In the genomic region with DNA sequence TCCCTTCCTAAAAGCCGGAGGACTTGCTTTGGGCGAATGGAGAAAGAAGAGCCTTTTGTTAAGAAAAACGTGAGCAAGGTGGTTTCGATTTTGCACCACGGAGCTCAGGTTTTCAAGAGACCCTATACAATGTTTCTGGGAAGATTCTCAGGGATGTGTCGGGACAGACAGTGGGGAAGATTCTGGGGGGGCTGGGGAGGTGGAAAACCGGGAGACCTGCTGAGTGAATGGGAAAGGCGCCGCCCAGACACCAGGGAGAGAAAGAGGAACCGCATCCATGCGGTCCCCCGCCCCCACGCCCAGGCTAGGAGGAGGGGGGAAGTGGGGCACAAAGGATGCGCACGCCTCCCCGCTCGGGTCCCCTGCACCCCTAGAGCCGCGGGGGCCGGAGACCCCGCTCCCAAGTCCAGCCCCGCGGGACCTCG, we compare ENCODE assay signal across 8 cellular contexts. TPM values are rescaled to one million over a fixed set of nuclear protein-coding genes. Genes with fewer than 3 reads are reported as not detected.
DNase-seq lines count a peak whose midpoint lies in the region; ATAC-seq and TF ChIP-seq lines count a peak whose summit lies in the region.

No MANE protein-coding gene starts in this region.

- no peak for TF ChIP-seq POLR2A in ovary (IDR thresholded peaks at IDR 0.05)

- intact Hi-C loops in PC-9 (cut with micrococcal nuclease; ENCODE audit: unreplicated experiment) (loop anchor here (2.0 kb wide), 1 partner anchor 67 kb away; no protein-coding TSS in a partner anchor), ovary (cut with DNase I) (loop anchor here in 3 of 4 donors (2.0 to 10.0 kb wide), 4 partner anchors 36 to 57 kb away; no protein-coding TSS in a partner anchor)

- 0 to 1% (median 0%) methylated on average over 18 to 24 of the region's 24 CpGs for WGBS in ovary, 3 donors
- under 1% methylated on average over 24 of the region's 24 CpGs for WGBS in urinary bladder

- H3K9me2 ChIP-seq in PC-9 (ENCODE audit: insufficient read depth), result no peaks in the 10 kb centered on the region

- DNase-seq in AG10803 (ENCODE audit: low read depth) (no peak), PC-9 (peak in 1 of 2 experiments; percentile 42), glutamatergic neuron (no peak), ovary (peak; percentile 66 to 79 (median 75))
- peak; percentile 28 to 40 (median 36) for DNase-seq in activated naive CD4-positive, alpha-beta T cell (lab: John Stamatoyannopoulos, UW)

- H3K79me2 ChIP-seq in PC-9 (ENCODE audit: low read depth), result peaks cover 57% of the 10 kb centered on the region

- peak overlapping the region; percentile 89 for H3K4me2 ChIP-seq in PC-9

- peaks cover 18% of the 10 kb centered on the region for H3K4me1 Mint-ChIP-seq in glutamatergic neuron (ENCODE audit: low read depth, unreplicated experiment)

- H3K4me3 Mint-ChIP-seq in glutamatergic neuron (ENCODE audit: unreplicated experiment), result peak overlapping the region; percentile 98

- H3F3A ChIP-seq in PC-9 (ENCODE audit: insufficient read depth, low read depth), result peaks cover 18% of the 10 kb centered on the region

- H3K27ac ChIP-seq in PC-9 (peak overlapping the region; percentile 80), ovary (peak overlapping the region; percentile 95 to 97), urinary bladder (ENCODE audit: low read depth) (peak overlapping the region; percentile 98)

- H3K4me3 ChIP-seq in AG10803 (ENCODE audit: low read length) (peak overlapping the region; percentile 91), PC-9 (peak overlapping the region; percentile 73), ovary (peak overlapping the region; percentile 99), urinary bladder (ENCODE audit: low read depth, low read length) (peak overlapping the region; percentile 97)

- TF ChIP-seq CTCF in AG10803 (conservative IDR thresholded peaks at IDR 0.05; ENCODE audit: low read length) (no peak), PC-9 (conservative IDR thresholded peaks at IDR 0.05) (no peak), glutamatergic neuron (IDR thresholded peaks at IDR 0.05; ENCODE audit: partially characterized antibody, unreplicated experiment) (no peak), ovary (IDR thresholded peaks at IDR 0.05) (no peak)

- peaks cover 49% of the 10 kb centered on the region for H4K20me1 ChIP-seq in PC-9 (ENCODE audit: insufficient read depth)

- H2AFZ ChIP-seq in PC-9, result no peak overlapping the region

- H3K9me3 ChIP-seq in PC-9 (ENCODE audit: insufficient read depth, low read depth) (no peaks in the 10 kb centered on the region), ovary (no peaks in the 10 kb centered on the region)

- no TSS peak for BruUV-seq in PC-9 (replicated peaks; lab: Mats Ljungman, UMichigan)

- POLR2A ChIA-PET in PC-9 (lab: Charles Lee; ENCODE audit: unreplicated experiment), result interaction anchor here (0.5 to 1.2 kb wide), 4 partner anchors 24 to 63 kb away, joined by 3 to 15 read pairs (median 10); no protein-coding TSS in a partner anchor

- peaks cover 22% of the 10 kb centered on the region for H3K9me3 Mint-ChIP-seq in glutamatergic neuron (ENCODE audit: unreplicated experiment)

- peaks cover 17% of the 10 kb centered on the region for H3K27me3 Mint-ChIP-seq in glutamatergic neuron (ENCODE audit: unreplicated experiment)

- H3K36me3 ChIP-seq in PC-9 (ENCODE audit: low read depth) (peaks cover 18% of the 10 kb centered on the region), ovary (no peaks in the 10 kb centered on the region), urinary bladder (ENCODE audit: insufficient read depth) (no peaks in the 10 kb centered on the region)

- ATAC-seq in GM18907 (IDR thresholded peaks at IDR 0.05; ENCODE audit: unreplicated experiment), result peak; percentile 36
- peak; percentile 33 for ATAC-seq in HG03159 (IDR thresholded peaks at IDR 0.05; ENCODE audit: unreplicated experiment)

- H3K4me1 ChIP-seq in PC-9 (replicated peaks; ENCODE audit: insufficient read depth) (peaks cover 44% of the 10 kb centered on the region), ovary (ENCODE audit: insufficient read depth) (peaks cover 9% of the 10 kb centered on the region), urinary bladder (ENCODE audit: insufficient read depth) (no peaks in the 10 kb centered on the region)

- H3K36me3 Mint-ChIP-seq in glutamatergic neuron (ENCODE audit: unreplicated experiment), result peaks cover 10% of the 10 kb centered on the region

- peak overlapping the region; percentile 100 for H3K27ac Mint-ChIP-seq in glutamatergic neuron (ENCODE audit: unreplicated experiment)

- H3K27me3 ChIP-seq in PC-9 (ENCODE audit: insufficient read depth, low read depth) (no peaks in the 10 kb centered on the region), ovary (no peaks in the 10 kb centered on the region)

- TF ChIP-seq EP300 in ovary (IDR thresholded peaks at IDR 0.05), result no peak

- CTCF ChIA-PET in PC-9 (lab: Charles Lee), result interaction anchor here (0.7 kb wide), 1 partner anchor 21 kb away, joined by 5 read pairs; no protein-coding TSS in a partner anchor

RNA-seq across cellular contexts. Expression of gene YWHAG, which starts 0.7 kb away (rescaled TPM):
- total RNA-seq in PC-9 (2021), result 206 and 250 TPM in 2 replicates
- total RNA-seq in glutamatergic neuron (ENCODE audit: unreplicated experiment), result 650 TPM
- total RNA-seq in ovary, result 100 to 1,000 TPM in 3 of 7 donors, 10 to 100 TPM in 4; 32.0 to 107 (median 99.2) TPM
- polyA plus RNA-seq in ovary, result 100 to 1,000 TPM in 1 of 2 donors, 10 to 100 TPM in 1; 40.2 to 121 TPM
- total RNA-seq in urinary bladder, result 55.0 TPM
- 95.5 TPM for polyA plus RNA-seq in urinary bladder

RNA-seq across cellular contexts. Expression of gene SSC4D, which starts 51.4 kb away (rescaled TPM):
- total RNA-seq in PC-9 (2021) (3.5 and 3.9 TPM in 2 replicates), glutamatergic neuron (ENCODE audit: unreplicated experiment) (6.1 TPM), ovary (1 to 10 TPM in 5 of 7 donors, under 1 TPM in 2; 0.48 to 2.6 (median 1.0) TPM), urinary bladder (0.37 TPM)
- polyA plus RNA-seq in ovary (1 to 10 TPM in 1 of 2 donors, under 1 TPM in 1; 0.73 to 1.3 TPM), urinary bladder (0.68 TPM)

RNA-seq across cellular contexts. Expression of gene HSPB1, which starts 55.6 kb away (rescaled TPM):
- 376 and 414 TPM in 2 replicates for total RNA-seq in PC-9 (2021)
- total RNA-seq in glutamatergic neuron (ENCODE audit: unreplicated experiment), result 50.4 TPM
- total RNA-seq in ovary, result 100 to 1,000 TPM; 138 to 913 (median 503) TPM
- 100 to 1,000 TPM in 1 of 2 donors, 1 to 10 TPM in 1; 5.7 to 326 TPM for polyA plus RNA-seq in ovary
- 53.1 TPM for total RNA-seq in urinary bladder
- 2,722 TPM for polyA plus RNA-seq in urinary bladder

Comparison
In these comparisons a context has a peak if more than half of its experiments do, and no peak if none do; other contexts are left out.
1. DNase-seq: peak in activated naive CD4-positive, alpha-beta T cell (4 of 4) and ovary (5 of 5); none in AG10803 (single experiment) and glutamatergic neuron (single experiment).
2. Peak in every context shown above with its lines, with median percentiles within 50 percentile points of each other: H3K4me3 ChIP-seq and H3K27ac ChIP-seq.